ENCODE assay signal across 24 cellular contexts in the genomic region with DNA sequence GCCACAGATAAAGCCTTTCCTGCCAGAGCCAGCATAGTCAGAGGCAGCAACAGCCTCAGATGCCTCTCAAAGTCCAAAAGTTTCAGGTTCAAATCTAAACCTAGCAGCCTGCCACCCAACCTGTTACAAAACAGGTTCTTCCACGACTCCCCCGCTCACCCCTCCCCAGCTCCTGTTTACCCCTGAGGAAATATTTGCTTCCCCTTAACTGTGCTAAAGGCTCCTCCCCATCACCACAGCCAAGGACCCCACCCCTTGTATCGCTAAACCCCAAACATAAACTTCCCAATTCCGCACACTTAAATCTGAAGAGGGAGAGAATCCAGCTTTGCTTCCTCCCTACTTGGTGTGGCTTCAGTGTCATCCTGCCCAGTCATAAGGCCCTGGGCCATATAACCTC. TPM values are rescaled to one million over a fixed set of nuclear protein-coding genes. Genes with fewer than 3 reads are reported as not detected.
A peak's percentile ranks its signal among the peaks of the same experiment; 100 is the strongest.
DNase-seq lines count a peak whose midpoint lies in the region; ATAC-seq and TF ChIP-seq lines count a peak whose summit lies in the region.
"Had no signal": no experiment of that assay in that cellular context is flagged by ENCODE, and none has a peak within 500 bp of the region (broad histone marks: within the 10 kb centered on the region; RNA-seq: fewer than 3 reads in every experiment).

No MANE protein-coding gene starts in this region.

- H3K9me3 Mint-ChIP-seq in neural progenitor cell = no peaks in the 10 kb centered on the region
- H3K9me3 Mint-ChIP-seq: activated naive CD8-positive, alpha-beta T cell treated with anti-CD3 and anti-CD28 coated beads, Interleukin-2, amount 10 ng/mL, durations not matched to agents 7 days and 5 days; activated T-helper 17 cell treated with anti-CD3 and anti-CD28 coated beads, Interleukin-2, amount 50 U/mL, for 72 hours; brain had no signal

- no peak overlapping the region for H3K4me3 Mint-ChIP-seq in neural progenitor cell
- H3K4me3 Mint-ChIP-seq: activated CD4-positive, alpha-beta T cell treated with anti-CD3 and anti-CD28 coated beads for 36 hours; activated CD8-positive, alpha-beta memory T cell treated with anti-CD3 and anti-CD28 coated beads, Interleukin-2, amount 10 ng/mL, durations not matched to agents 7 days and 5 days; activated naive CD8-positive, alpha-beta T cell treated with anti-CD3 and anti-CD28 coated beads, Interleukin-2, amount 10 ng/mL, durations not matched to agents 7 days and 5 days; activated T-helper 17 cell treated with anti-CD3 and anti-CD28 coated beads, Interleukin-2, amount 50 U/mL, for 72 hours; brain had no signal

- peak overlapping the region; percentile 76 for H3K27ac ChIP-seq in 22Rv1
- peak overlapping the region; percentile 92 for H3K27ac ChIP-seq in PC-9
- H3K27ac ChIP-seq in neural progenitor cell = no peak overlapping the region
- H3K27ac ChIP-seq: coronary artery, left lung, parathyroid adenoma, vagina had no signal

- H3F3A ChIP-seq in PC-9 (ENCODE audit: insufficient read depth, low read depth) = peaks cover 71% of the 10 kb centered on the region
- H3F3A ChIP-seq in neural progenitor cell (ENCODE audit: low read depth) = no peaks in the 10 kb centered on the region

- POLR2A ChIA-PET in PC-9 (lab: Charles Lee; ENCODE audit: unreplicated experiment) = interaction anchor here (0.6 to 0.8 kb wide), 4 partner anchors 24 to 259 kb away, joined by 3 to 10 read pairs (median 5); no protein-coding TSS in a partner anchor

- H3K9me3 ChIP-seq in PC-9 (ENCODE audit: insufficient read depth, low read depth) = no peaks in the 10 kb centered on the region
- H3K9me3 ChIP-seq in neural progenitor cell (ENCODE audit: low read depth) = no peaks in the 10 kb centered on the region
- H3K9me3 ChIP-seq: left lung, vagina had no signal

- DNase-seq in PC-9 = peak; percentile 75 to 96
- DNase-seq in neural progenitor cell (ENCODE audit: low spot score) = no peak
- DNase-seq in GM19240 (ENCODE audit: insufficient read length, low spot score) = no peak
- no peak for DNase-seq in effector CD4-positive, alpha-beta T cell
- no peak for DNase-seq in NCI-H187 treated with DMSO at 0.1 percent for 48 hours (lab: John Stamatoyannopoulos, UW)
- no peak for DNase-seq in NCI-H1105 treated with DMSO at 0.1 percent for 48 hours (lab: John Stamatoyannopoulos, UW)
- DNase-seq: activated CD4-positive, alpha-beta T cell treated with anti-CD3 and anti-CD28 coated beads for 36 hours; activated CD8-positive, alpha-beta memory T cell treated with anti-CD3 and anti-CD28 coated beads, Interleukin-2, amount 10 ng/mL, durations not matched to agents 7 days and 5 days; activated naive CD8-positive, alpha-beta T cell treated with anti-CD3 and anti-CD28 coated beads, Interleukin-2, amount 10 ng/mL, durations not matched to agents 7 days and 5 days; foreskin melanocyte; GDM1; left lung; NCI-H1436; NCI-H2171 treated with DMSO at 0.1 percent for 48 hours; NCI-H774; stimulated activated CD4-positive, alpha-beta T cell treated with anti-CD3 and anti-CD28 coated beads, Interleukin-2, amount 100 ng/mL, for 48 hours had no signal

- peak; percentile 60 for ATAC-seq in esophagus mucosa
- ATAC-seq: activated CD4-positive, alpha-beta T cell treated with anti-CD3 and anti-CD28 coated beads for 36 hours; activated CD8-positive, alpha-beta memory T cell treated with anti-CD3 and anti-CD28 coated beads, Interleukin-2, amount 10 ng/mL, durations not matched to agents 7 days and 5 days; activated T-helper 17 cell treated with anti-CD3 and anti-CD28 coated beads, Interleukin-2, amount 50 U/mL, for 72 hours; left lung had no signal

- H3K27ac Mint-ChIP-seq in neural progenitor cell = peak overlapping the region; percentile 38
- H3K27ac Mint-ChIP-seq: activated CD4-positive, alpha-beta T cell treated with anti-CD3 and anti-CD28 coated beads for 36 hours; activated CD8-positive, alpha-beta memory T cell treated with anti-CD3 and anti-CD28 coated beads, Interleukin-2, amount 10 ng/mL, durations not matched to agents 7 days and 5 days; activated naive CD8-positive, alpha-beta T cell treated with anti-CD3 and anti-CD28 coated beads, Interleukin-2, amount 10 ng/mL, durations not matched to agents 7 days and 5 days; activated T-helper 17 cell treated with anti-CD3 and anti-CD28 coated beads, Interleukin-2, amount 50 U/mL, for 72 hours had no signal

- H3K9me2 ChIP-seq in PC-9 (ENCODE audit: insufficient read depth) = no peaks in the 10 kb centered on the region

- H3K4me1 Mint-ChIP-seq in neural progenitor cell = no peaks in the 10 kb centered on the region
- H3K4me1 Mint-ChIP-seq: activated CD4-positive, alpha-beta T cell treated with anti-CD3 and anti-CD28 coated beads for 36 hours; activated CD8-positive, alpha-beta memory T cell treated with anti-CD3 and anti-CD28 coated beads, Interleukin-2, amount 10 ng/mL, durations not matched to agents 7 days and 5 days; activated naive CD8-positive, alpha-beta T cell treated with anti-CD3 and anti-CD28 coated beads, Interleukin-2, amount 10 ng/mL, durations not matched to agents 7 days and 5 days; activated T-helper 17 cell treated with anti-CD3 and anti-CD28 coated beads, Interleukin-2, amount 50 U/mL, for 72 hours; brain had no signal

- H3K4me3 ChIP-seq in PC-9 = peak overlapping the region; percentile 32; the same call in 1 of the 2 replicates
- no peak overlapping the region for H3K4me3 ChIP-seq in neural progenitor cell
- H3K4me3 ChIP-seq: coronary artery, left lung, vagina had no signal

- BruUV-seq in PC-9 (replicated peaks; lab: Mats Ljungman, UMichigan) = no TSS peak

- H3K27me3 ChIP-seq in PC-9 (ENCODE audit: insufficient read depth, low read depth) (no peaks in the 10 kb centered on the region), neural progenitor cell (no peaks in the 10 kb centered on the region)
- H3K27me3 ChIP-seq: left lung, vagina had no signal

- H3K36me3 ChIP-seq in PC-9 (ENCODE audit: low read depth) (no peaks in the 10 kb centered on the region), neural progenitor cell (no peaks in the 10 kb centered on the region)
- H3K36me3 ChIP-seq: left lung, vagina had no signal

- no peak for TF ChIP-seq CTCF in 22Rv1 (IDR thresholded peaks at IDR 0.05)
- no peak for TF ChIP-seq CTCF in PC-9 (conservative IDR thresholded peaks at IDR 0.05)
- no peak for TF ChIP-seq CTCF in neural progenitor cell (IDR thresholded peaks at IDR 0.05)

- no peaks in the 10 kb centered on the region for H3K36me3 Mint-ChIP-seq in neural progenitor cell
- H3K36me3 Mint-ChIP-seq: activated CD8-positive, alpha-beta memory T cell treated with anti-CD3 and anti-CD28 coated beads, Interleukin-2, amount 10 ng/mL, durations not matched to agents 7 days and 5 days; activated naive CD8-positive, alpha-beta T cell treated with anti-CD3 and anti-CD28 coated beads, Interleukin-2, amount 10 ng/mL, durations not matched to agents 7 days and 5 days; brain; CD14-positive monocyte had no signal

- H3K4me1 ChIP-seq in PC-9 (replicated peaks; ENCODE audit: insufficient read depth) = peaks cover 74% of the 10 kb centered on the region
- no peaks in the 10 kb centered on the region for H3K4me1 ChIP-seq in neural progenitor cell
- H3K4me1 ChIP-seq: left lung, parathyroid adenoma, vagina had no signal

- CTCF ChIA-PET in PC-9 (lab: Charles Lee) = interaction anchor here (0.7 to 0.9 kb wide), 2 partner anchors 19 to 20 kb away, joined by 3 to 6 read pairs; no protein-coding TSS in a partner anchor

- H3K27me3 Mint-ChIP-seq in neural progenitor cell (ENCODE audit: insufficient read depth, low read depth) = peaks cover 8% of the 10 kb centered on the region
- H3K27me3 Mint-ChIP-seq: activated CD4-positive, alpha-beta T cell treated with anti-CD3 and anti-CD28 coated beads for 36 hours; activated T-helper 17 cell treated with anti-CD3 and anti-CD28 coated beads, Interleukin-2, amount 50 U/mL, for 72 hours had no signal

- H2AFZ ChIP-seq in PC-9 = peak overlapping the region; percentile 72
- H2AFZ ChIP-seq in neural progenitor cell (replicated peaks) = no peak overlapping the region
- H2AFZ ChIP-seq: parathyroid adenoma had no signal

- H3K79me2 ChIP-seq in PC-9 (ENCODE audit: low read depth) (no peaks in the 10 kb centered on the region), neural progenitor cell (ENCODE audit: low read depth) (no peaks in the 10 kb centered on the region)
- H3K79me2 ChIP-seq: parathyroid adenoma had no signal

- peak overlapping the region; percentile 68 for H3K4me2 ChIP-seq in PC-9
- no peak overlapping the region for H3K4me2 ChIP-seq in neural progenitor cell

- H4K20me1 ChIP-seq in PC-9 (ENCODE audit: insufficient read depth) = no peaks in the 10 kb centered on the region
- H4K20me1 ChIP-seq in neural progenitor cell (ENCODE audit: low read depth) = no peaks in the 10 kb centered on the region

- no peak overlapping the region for H3K9ac ChIP-seq in neural progenitor cell
- H3K9ac ChIP-seq: parathyroid adenoma had no signal

- intact Hi-C loops in PC-9 (cut with micrococcal nuclease; ENCODE audit: unreplicated experiment) = loop anchor here (1.0 kb wide), 1 partner anchor 15 kb away; no protein-coding TSS in a partner anchor

RNA-seq across cellular contexts. Expression of a gene that starts 15.4 kb away (rescaled TPM):
- total RNA-seq in PC-9 (2021) (157 and 228 TPM in 2 replicates), esophagus mucosa (154 TPM), neural progenitor cell (ENCODE audit: low replicate concordance) (179 and 224 TPM in 2 replicates)

RNA-seq across cellular contexts. Expression of a gene that starts 51.8 kb away (rescaled TPM):
- 24.4 and 45.0 TPM in 2 replicates for total RNA-seq in PC-9 (2021)
- total RNA-seq in esophagus mucosa = 14.3 TPM
- 71.0 and 120 TPM in 2 replicates for total RNA-seq in neural progenitor cell (ENCODE audit: low replicate concordance)

Comparison
In these comparisons a context has a peak if more than half of its experiments do, and no peak if none do; other contexts are left out.
1. DNase-seq: peak in PC-9 (2 of 2); none in neural progenitor cell (single experiment), GM19240 (single experiment), effector CD4-positive, alpha-beta T cell (single experiment), NCI-H187 treated with DMSO at 0.1 percent for 48 hours (single experiment) and NCI-H1105 treated with DMSO at 0.1 percent for 48 hours (single experiment).